In genomic region chr3:27623085-27623753, GRCh38 we compare ENCODE assay signal across 13 cellular contexts.
A peak's percentile ranks its signal among the peaks of the same experiment; 100 is the strongest.
DNase-seq lines count a peak whose midpoint lies in the region; ATAC-seq, FAIRE-seq and TF ChIP-seq lines count a peak whose summit lies in the region.
"Had no signal": no experiment of that assay in that cellular context is flagged by ENCODE, and none has a peak within 500 bp of the region (broad histone marks: within the 10 kb centered on the region; RNA-seq: fewer than 3 reads in every experiment).

No MANE protein-coding gene starts in this region.

- CTCF ChIA-PET in HepG2 (lab: Yijun Ruan, JAX; ENCODE audit: low intra/inter-chr PET ratio, low total read pairs): no interaction called here

- H3K9me3 ChIP-seq in HepG2 (ENCODE audit: low read length) (no peaks in the 10 kb centered on the region), tibial artery (no peaks in the 10 kb centered on the region)

- no peak overlapping the region for H2AFZ ChIP-seq in HepG2 (ENCODE audit: low read length)

- BruUV-seq in HepG2 (replicated peaks; lab: Mats Ljungman, UMichigan): no TSS peak

- peak overlapping the region; percentile 54 for H3K4me2 ChIP-seq in HepG2 (ENCODE audit: low read depth, low read length)

- no peak overlapping the region for H3K9ac ChIP-seq in HepG2 (ENCODE audit: insufficient read depth, low read depth, low read length)

- H3K4me3 ChIP-seq in HepG2 (replicated peaks in 1 of 3; ENCODE audit: insufficient read depth in 1 of 3, low read depth in 2 of 3, low read length in 3 of 3) (peak overlapping the region in 1 of 3 experiments; percentile 34; a peak in 1 of 6 replicates), tibial artery (no peak overlapping the region)

- TF ChIP-seq EP300 in HepG2 (IDR thresholded peaks at IDR 0.05; ENCODE audit: low read depth in 2 of 2, low read length in 2 of 2) (peak in 1 of 2 experiments; percentile 84; a peak in 2 of 4 replicates), HepG2 (CRISPR knock-in tag; IDR thresholded peaks at IDR 0.05; ENCODE audit: borderline replicate concordance) (peak; percentile 81)

- no peaks in the 10 kb centered on the region for H3K79me2 ChIP-seq in HepG2 (ENCODE audit: insufficient read depth, low read length)

- WGBS in HepG2 (ENCODE audit: low lambda C conversion rate): 0% methylated on average over 4 of the region's 4 CpGs

- intact Hi-C loops in HepG2 (cut with micrococcal nuclease; ENCODE audit: unreplicated experiment): no loop called here
- intact Hi-C loops in tibial artery (cut with DNase I; ENCODE audit: low total_unique reads): no loop called here

- no peak for TF ChIP-seq POLR2A in HepG2 (IDR thresholded peaks at IDR 0.05; ENCODE audit: insufficient read depth in 1 of 2, low read depth in 2 of 2, low read length in 2 of 2)

- H3K36me3 ChIP-seq in HepG2 (replicated peaks in 1 of 2; ENCODE audit: control insufficient read depth in 1 of 2, insufficient read depth in 2 of 2, low read length in 2 of 2) (no peaks in the 10 kb centered on the region), tibial artery (no peaks in the 10 kb centered on the region)

- ATAC-seq in HepG2 (peak; percentile 84), GM21381 (IDR thresholded peaks at IDR 0.05; ENCODE audit: unreplicated experiment) (no peak), HG02870 (IDR thresholded peaks at IDR 0.05; ENCODE audit: unreplicated experiment) (no peak)

- POLR2A ChIA-PET in HepG2 (lab: Yijun Ruan, JAX): interaction anchor here (1.8 kb wide), 1 partner anchor 10 kb away, joined by 5 read pairs; no protein-coding TSS in a partner anchor

- H3K27me3 ChIP-seq in HepG2 (ENCODE audit: control insufficient read depth in 1 of 2, insufficient read depth in 2 of 2, low read length in 2 of 2): no peaks in the 10 kb centered on the region
- no peaks in the 10 kb centered on the region for H3K27me3 ChIP-seq in tibial artery

- H3K4me1 ChIP-seq in HepG2 (ENCODE audit: insufficient read depth, low read length) (peaks cover 48% of the 10 kb centered on the region), tibial artery (peaks cover 0 to 34% (median 16%) of the 10 kb centered on the region in 4 donors)

- DNase-seq in NCI-H748 (lab: John Stamatoyannopoulos, UW; ENCODE audit: unreplicated experiment): peak; percentile 20
- DNase-seq in NCI-H748 treated with DMSO at 0.1 percent for 48 hours (lab: John Stamatoyannopoulos, UW): no peak
- peak; percentile 75 for DNase-seq in dermis blood vessel endothelial cell
- DNase-seq in HepG2 (ENCODE audit: low spot score): peak; percentile 86
- no peak for DNase-seq in tibial artery
- no peak for DNase-seq in effector CD4-positive, alpha-beta T cell
- DNase-seq: NCI-H1436 treated with DMSO at 0.1 percent for 48 hours; NK-92 treated with Interleukin-12 subunit alpha and Interleukin-12 subunit beta, amount 100 ng/mL, for 24 hours; stimulated activated CD8-positive, alpha-beta memory T cell treated with anti-CD3 and anti-CD28 coated beads, Interleukin-4, amount 100 ng/mL, for 48 hours had no signal

- in situ Hi-C loops in HepG2 (cut with HindIII; ENCODE audit: extremely low pct_ligation_motif_present, low pct_unique_long_range_greater_than_20kb): no loop called here

- FAIRE-seq in HepG2 (lab: Jason Lieb, UNC): no peak
- FAIRE-seq: urothelium cell line had no signal

- TF ChIP-seq CTCF in HepG2 (CRISPR knock-in tag; IDR thresholded peaks at IDR 0.05) (no peak), tibial artery (IDR thresholded peaks at IDR 0.05) (no peak)

- TF ChIP-seq RAD21 in HepG2 (CRISPR knock-in tag; IDR thresholded peaks at IDR 0.05): no peak

- no peaks in the 10 kb centered on the region for H4K20me1 ChIP-seq in HepG2 (ENCODE audit: insufficient read depth, low read length)

- H3K27ac ChIP-seq in HepG2 (ENCODE audit: extremely low read length, insufficient read depth, low read length): peak overlapping the region; percentile 30
- H3K27ac ChIP-seq in tibial artery: peak overlapping the region; percentile 45 to 63
- H3K27ac ChIP-seq: epithelial cell of prostate had no signal

TF ChIP-seq in HepG2, 621 proteins besides CTCF, POLR2A, EP300 and RAD21 (continues in another document):
- TF ChIP-seq MEF2D (CRISPR knock-in tag; IDR thresholded peaks at IDR 0.05): no peak
- TF ChIP-seq PITX1 (CRISPR knock-in tag; IDR thresholded peaks at IDR 0.05): peak; percentile 50; the same call in 1 of the 2 replicates
- no peak for TF ChIP-seq SIN3B (IDR thresholded peaks at IDR 0.05; ENCODE audit: low read length)
- peak; percentile 85 for TF ChIP-seq IKZF5 (CRISPR knock-in tag; IDR thresholded peaks at IDR 0.05)
- TF ChIP-seq GABPA (IDR thresholded peaks at IDR 0.05; ENCODE audit: low read depth, low read length): no peak
- TF ChIP-seq GABPA (CRISPR knock-in tag; IDR thresholded peaks at IDR 0.05; ENCODE audit: low read depth): peak; percentile 84
- no peak for TF ChIP-seq THYN1 (CRISPR knock-in tag; IDR thresholded peaks at IDR 0.05; ENCODE audit: borderline replicate concordance, low read depth)
- no peak for TF ChIP-seq FOSL1 (CRISPR knock-in tag; IDR thresholded peaks at IDR 0.05; ENCODE audit: borderline replicate concordance)
- TF ChIP-seq ATRX (CRISPR knock-in tag; IDR thresholded peaks at IDR 0.05; ENCODE audit: borderline replicate concordance): no peak
- TF ChIP-seq ATF7 (IDR thresholded peaks at IDR 0.05): 0 out of 2 replicates have a peak, but pooled peaks have one; percentile 7
- TF ChIP-seq ATF7 (CRISPR knock-in tag; IDR thresholded peaks at IDR 0.05): no peak; the same call in 1 of the 2 replicates
- peak; percentile 53; the same call in 1 of the 2 replicates for TF ChIP-seq BCL6 (CRISPR knock-in tag; IDR thresholded peaks at IDR 0.05)
- TF ChIP-seq THRA (CRISPR knock-in tag; IDR thresholded peaks at IDR 0.05; ENCODE audit: borderline replicate concordance): peak; percentile 43; the same call in 1 of the 2 replicates
- TF ChIP-seq ZNF782 (CRISPR knock-in tag; IDR thresholded peaks at IDR 0.05; ENCODE audit: borderline replicate concordance): no peak
- TF ChIP-seq ZKSCAN1 (IDR thresholded peaks at IDR 0.05; ENCODE audit: low read length): no peak
- peak; percentile 43; the same call in 1 of the 2 replicates for TF ChIP-seq CBX5 (CRISPR knock-in tag; IDR thresholded peaks at IDR 0.05; ENCODE audit: borderline replicate concordance)
- no peak for TF ChIP-seq ZNF839 (CRISPR knock-in tag; IDR thresholded peaks at IDR 0.05; ENCODE audit: borderline replicate concordance)
- peak; percentile 54; the same call in 1 of the 2 replicates for TF ChIP-seq MIER3 (CRISPR knock-in tag; IDR thresholded peaks at IDR 0.05; ENCODE audit: borderline replicate concordance)
- TF ChIP-seq NPAS2 (CRISPR knock-in tag; IDR thresholded peaks at IDR 0.05; ENCODE audit: borderline replicate concordance): no peak
- TF ChIP-seq TCF12 (IDR thresholded peaks at IDR 0.05): no peak
- TF ChIP-seq TCF12 (CRISPR knock-in tag; IDR thresholded peaks at IDR 0.05): no peak
- peak; percentile 82 for TF ChIP-seq SOX13 (IDR thresholded peaks at IDR 0.05)
- TF ChIP-seq SOX13 (CRISPR knock-in tag; conservative IDR thresholded peaks at IDR 0.05 in 1 of 2, IDR thresholded peaks at IDR 0.05 in 1 of 2): peak in 1 of 2 experiments; percentile 94; a peak in 2 of 4 replicates
- 0 out of 2 replicates have a peak, but pooled peaks have one; percentile 40 for TF ChIP-seq NFYB (CRISPR knock-in tag; IDR thresholded peaks at IDR 0.05)
- TF ChIP-seq TOPORS (CRISPR knock-in tag; IDR thresholded peaks at IDR 0.05): no peak
- TF ChIP-seq ZIK1 (CRISPR knock-in tag; IDR thresholded peaks at IDR 0.05; ENCODE audit: borderline replicate concordance, low read depth): no peak
- peak; percentile 45; the same call in 1 of the 2 replicates for TF ChIP-seq ZNF772 (CRISPR knock-in tag; IDR thresholded peaks at IDR 0.05)
- 0 out of 4 replicates have a peak, but pooled peaks of 1 of the 2 experiments have one; percentile 46 for TF ChIP-seq ATF4 (CRISPR knock-in tag; IDR thresholded peaks at IDR 0.05)

Comparison
In these comparisons a context has a peak if more than half of its experiments do, and no peak if none do; other contexts are left out.
1. DNase-seq: peak in NCI-H748 (single experiment), dermis blood vessel endothelial cell (single experiment) and HepG2 (single experiment); none in NCI-H748 treated with DMSO at 0.1 percent for 48 hours (single experiment), tibial artery (0 of 2) and effector CD4-positive, alpha-beta T cell (single experiment).